In the genomic region with DNA sequence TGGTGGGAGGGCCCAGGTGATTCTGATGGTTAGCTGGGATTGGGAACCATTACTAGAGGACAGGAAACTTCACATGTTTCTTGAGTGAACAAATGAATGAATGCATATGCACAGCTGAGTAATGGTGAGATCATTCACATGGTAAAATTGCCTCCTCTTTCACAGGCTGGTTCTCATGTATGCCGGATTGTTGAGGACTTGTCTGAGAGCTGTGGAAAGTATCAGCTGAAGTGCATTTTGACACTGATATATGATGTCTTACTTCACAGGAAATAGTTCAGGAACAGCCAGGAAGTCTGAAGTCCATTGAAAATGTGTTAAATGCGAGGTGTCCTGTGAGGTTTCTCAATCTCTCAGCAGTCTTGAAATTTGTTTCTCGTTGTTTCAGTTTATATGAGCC, we compare ENCODE assay signal across 16 cellular contexts.
A peak's percentile ranks its signal among the peaks of the same experiment; 100 is the strongest.
DNase-seq lines count a peak whose midpoint lies in the region; ATAC-seq, FAIRE-seq and TF ChIP-seq lines count a peak whose summit lies in the region.
"Had no signal": no experiment of that assay in that cellular context is flagged by ENCODE, and none has a peak within 500 bp of the region (broad histone marks: within the 10 kb centered on the region; RNA-seq: fewer than 3 reads in every experiment).

No MANE protein-coding gene starts in this region.

- CTCF ChIA-PET in activated naive CD4-positive, alpha-beta T cell treated with anti-CD3 and anti-CD28 coated beads for 36 hours (lab: Charles Lee): interaction anchor here (1.1 to 2.2 kb wide), 3 partner anchors 11 to 78 kb away, joined by 3 to 7 read pairs (median 4); no protein-coding TSS in a partner anchor

- H3K9me3 Mint-ChIP-seq in activated naive CD4-positive, alpha-beta T cell treated with anti-CD3 and anti-CD28 coated beads for 36 hours: no peaks in the 10 kb centered on the region
- H3K9me3 Mint-ChIP-seq: memory B cell had no signal

- no peak for FAIRE-seq in small intestine (lab: Jason Lieb, UNC)

- H3K4me3 Mint-ChIP-seq in activated naive CD4-positive, alpha-beta T cell treated with anti-CD3 and anti-CD28 coated beads for 36 hours: no peak overlapping the region
- H3K4me3 Mint-ChIP-seq: memory B cell had no signal

- no peaks in the 10 kb centered on the region for H3K4me1 ChIP-seq in small intestine (ENCODE audit: control insufficient read depth in 2 of 2, insufficient read depth in 1 of 2, low read depth in 1 of 2, low read length in 1 of 2)
- H3K4me1 ChIP-seq: tibial nerve had no signal

- no peak overlapping the region for H3K9ac ChIP-seq in SK-N-MC (ENCODE audit: insufficient read length)

- peaks cover 14% of the 10 kb centered on the region for H3K4me1 Mint-ChIP-seq in activated naive CD4-positive, alpha-beta T cell treated with anti-CD3 and anti-CD28 coated beads for 36 hours (ENCODE audit: low read depth)
- H3K4me1 Mint-ChIP-seq: memory B cell had no signal

- no peaks in the 10 kb centered on the region for H3K27me3 Mint-ChIP-seq in activated naive CD4-positive, alpha-beta T cell treated with anti-CD3 and anti-CD28 coated beads for 36 hours (ENCODE audit: low read depth)
- H3K27me3 Mint-ChIP-seq: memory B cell had no signal

- no peak for ATAC-seq in GM18870 (IDR thresholded peaks at IDR 0.05; ENCODE audit: unreplicated experiment)
- ATAC-seq: activated CD4-positive, CD25-positive, alpha-beta regulatory T cell treated with anti-CD3 and anti-CD28 coated beads, Interleukin-2, amount 50 U/mL, for 24 hours had no signal

- WGBS in small intestine, 3 donors: 20 to 24% (median 24%) methylated on average over 3 of the region's 3 CpGs

- intact Hi-C loops in activated naive CD4-positive, alpha-beta T cell treated with anti-CD3 and anti-CD28 coated beads for 36 hours (cut with micrococcal nuclease): loop anchor here (1.0 to 5.0 kb wide), 2 partner anchors 12 to 37 kb away; no protein-coding TSS in a partner anchor

- no peak overlapping the region for H3K27ac ChIP-seq in SK-N-MC
- H3K27ac ChIP-seq in small intestine (ENCODE audit: low read depth in 1 of 2, low read length in 1 of 2): no peak overlapping the region
- H3K27ac ChIP-seq: tibial nerve had no signal

- no peaks in the 10 kb centered on the region for H3K9me3 ChIP-seq in SK-N-MC (ENCODE audit: low read depth, low read length)
- no peaks in the 10 kb centered on the region for H3K9me3 ChIP-seq in small intestine (ENCODE audit: control insufficient read depth, low read depth)
- H3K9me3 ChIP-seq: tibial nerve had no signal

- no peak for DNase-seq in activated naive CD4-positive, alpha-beta T cell treated with anti-CD3 and anti-CD28 coated beads for 36 hours
- no peak for DNase-seq in activated naive CD4-positive, alpha-beta T cell (lab: John Stamatoyannopoulos, UW)
- DNase-seq in SK-N-MC (ENCODE audit: low read depth, low spot score) (peak; percentile 14), fibroblast of the aortic adventitia (ENCODE audit: low read depth) (peak; percentile 72), small intestine (peak; percentile 26), HUDEP-2 (lab: John Stamatoyannopoulos, UW; ENCODE audit: unreplicated experiment in 76 of 76) (no peak), SKM-1 treated with dmso at 0.1 percent for 144 hours (lab: John Stamatoyannopoulos, UW; ENCODE audit: unreplicated experiment) (no peak)
- DNase-seq: activated T-cell treated with anti-CD3 and anti-CD28 coated beads, Interleukin-2, amount 50 U/mL, for 1 hour; effector CD8-positive, alpha-beta T cell; KBM-7; NCI-H2171; stimulated activated CD4-positive, alpha-beta T cell treated with anti-CD3 and anti-CD28 coated beads, Interleukin-12 subunit alpha, Interleukin-12 subunit beta, amount 100 ng/mL, for 4 hours had no signal

- no peaks in the 10 kb centered on the region for H3K36me3 Mint-ChIP-seq in activated naive CD4-positive, alpha-beta T cell treated with anti-CD3 and anti-CD28 coated beads for 36 hours (ENCODE audit: low read depth)

- no peaks in the 10 kb centered on the region for H3K36me3 ChIP-seq in SK-N-MC (ENCODE audit: insufficient read depth, low read length)
- H3K36me3 ChIP-seq in small intestine (ENCODE audit: control insufficient read depth in 2 of 2, insufficient read depth in 2 of 2, low read length in 2 of 2): no peaks in the 10 kb centered on the region
- H3K36me3 ChIP-seq: tibial nerve had no signal

- no peaks in the 10 kb centered on the region for H3K27me3 ChIP-seq in small intestine (ENCODE audit: control insufficient read depth in 2 of 2, insufficient read depth in 2 of 2, low read length in 2 of 2)
- H3K27me3 ChIP-seq: tibial nerve had no signal

- TF ChIP-seq CTCF in fibroblast of the aortic adventitia (IDR thresholded peaks at IDR 0.05; ENCODE audit: insufficient read depth, low read length): no peak

- H3K27ac Mint-ChIP-seq in activated naive CD4-positive, alpha-beta T cell treated with anti-CD3 and anti-CD28 coated beads for 36 hours: peak overlapping the region; percentile 44
- H3K27ac Mint-ChIP-seq: memory B cell had no signal

- H3K4me3 ChIP-seq in SK-N-MC: peak overlapping the region; percentile 19; the same call in 1 of the 2 replicates
- H3K4me3 ChIP-seq in fibroblast of the aortic adventitia (ENCODE audit: low read depth, low read length): no peak overlapping the region
- H3K4me3 ChIP-seq in small intestine (ENCODE audit: low read depth in 1 of 2, low read length in 2 of 2): no peak overlapping the region
- H3K4me3 ChIP-seq: tibial nerve had no signal

Comparison
In these comparisons a context has a peak if more than half of its experiments do, and no peak if none do; other contexts are left out.
1. DNase-seq: peak in SK-N-MC (single experiment), fibroblast of the aortic adventitia (single experiment) and small intestine (single experiment); none in activated naive CD4-positive, alpha-beta T cell treated with anti-CD3 and anti-CD28 coated beads for 36 hours (single experiment), activated naive CD4-positive, alpha-beta T cell (0 of 4), HUDEP-2 (0 of 76) and SKM-1 treated with dmso at 0.1 percent for 144 hours (single experiment).